ENCODE assay signal across 26 cellular contexts in genomic region chr16:85007815-85008214, GRCh38. TPM values are rescaled to one million over a fixed set of nuclear protein-coding genes. Genes with fewer than 3 reads are reported as not detected.
DNase-seq lines count a peak whose midpoint lies in the region; ATAC-seq and TF ChIP-seq lines count a peak whose summit lies in the region.
"Had no signal": no experiment of that assay in that cellular context is flagged by ENCODE, and none has a peak within 500 bp of the region (broad histone marks: within the 10 kb centered on the region; RNA-seq: fewer than 3 reads in every experiment).

No MANE protein-coding gene starts in this region.

- ATAC-seq in activated naive CD4-positive, alpha-beta T cell treated with anti-CD3 and anti-CD28 coated beads, Interleukin-2, amount 50 U/mL, for 72 hours = no peak
- ATAC-seq: activated T-cell treated with anti-CD3 and anti-CD28 coated beads, Interleukin-2, amount 50 U/mL, for 4 hours; heart right ventricle had no signal

- TF ChIP-seq CTCF in esophagus muscularis mucosa (IDR thresholded peaks at IDR 0.05) (no peak), osteocyte (IDR thresholded peaks at IDR 0.05) (no peak)

- no peak for DNase-seq in activated naive CD8-positive, alpha-beta T cell treated with anti-CD3 and anti-CD28 coated beads for 36 hours
- DNase-seq in esophagus muscularis mucosa (ENCODE audit: extremely low spot score) (no peak), osteocyte (ENCODE audit: extremely low spot score, unreplicated experiment) (no peak), AG08395 (ENCODE audit: low spot score) (no peak), superior temporal gyrus (ENCODE audit: extremely low spot score) (no peak)
- no peak for DNase-seq in activated naive CD4-positive, alpha-beta T cell treated with anti-CD3 and anti-CD28 coated beads, Interleukin-2, amount 50 U/mL, for 72 hours (ENCODE audit: low spot score in 2 of 2)
- DNase-seq: 8988T; activated CD4-positive, alpha-beta T cell treated with anti-CD3 and anti-CD28 coated beads for 1 hour; activated CD8-positive, alpha-beta memory T cell treated with anti-CD3 and anti-CD28 coated beads for 24 hours; activated naive CD4-positive, alpha-beta T cell; activated T-cell treated with anti-CD3 and anti-CD28 coated beads, Interleukin-2, amount 50 U/mL, for 4 hours; amniotic stem cell; DMS53; GDM1; heart right ventricle; NCI-H1092 treated with DMSO at 0.1 percent for 48 hours; NCI-H187 treated with DMSO at 0.1 percent for 48 hours; NCI-H69; occipital lobe; retina; RPMI8226 had no signal

- H3K27me3 ChIP-seq in esophagus muscularis mucosa = no peaks in the 10 kb centered on the region
- H3K27me3 ChIP-seq: heart right ventricle had no signal

- H3K27ac Mint-ChIP-seq in activated naive CD8-positive, alpha-beta T cell = peak overlapping the region; percentile 58
- no peak overlapping the region for H3K27ac Mint-ChIP-seq in activated naive CD8-positive, alpha-beta T cell treated with anti-CD3 and anti-CD28 coated beads for 36 hours
- peak overlapping the region; percentile 35 for H3K27ac Mint-ChIP-seq in osteocyte (ENCODE audit: unreplicated experiment)
- H3K27ac Mint-ChIP-seq in activated naive CD4-positive, alpha-beta T cell treated with anti-CD3 and anti-CD28 coated beads, Interleukin-2, amount 50 U/mL, for 72 hours = no peak overlapping the region
- H3K27ac Mint-ChIP-seq: T-helper 1 cell treated with Interleukin-12 subunit alpha and Interleukin-12 subunit beta and Interleukin-4 antibody, amounts not matched to agents 30 μg/mL and 1 μg/mL, for 36 hours had no signal

- 93% methylated on average over 5 of the region's 5 CpGs for WGBS in esophagus muscularis mucosa
- WGBS in urinary bladder = 99% methylated on average over 5 of the region's 5 CpGs

- H3K36me3 Mint-ChIP-seq in activated naive CD8-positive, alpha-beta T cell = no peaks in the 10 kb centered on the region
- peaks cover 5% of the 10 kb centered on the region for H3K36me3 Mint-ChIP-seq in activated naive CD8-positive, alpha-beta T cell treated with anti-CD3 and anti-CD28 coated beads for 36 hours
- peaks cover 2% of the 10 kb centered on the region for H3K36me3 Mint-ChIP-seq in osteocyte (ENCODE audit: unreplicated experiment)
- peaks cover 14 to 16% of the 10 kb centered on the region in 2 donors for H3K36me3 Mint-ChIP-seq in activated naive CD4-positive, alpha-beta T cell treated with anti-CD3 and anti-CD28 coated beads, Interleukin-2, amount 50 U/mL, for 72 hours

- H3K27me3 Mint-ChIP-seq in activated naive CD8-positive, alpha-beta T cell = no peaks in the 10 kb centered on the region
- no peaks in the 10 kb centered on the region for H3K27me3 Mint-ChIP-seq in activated naive CD8-positive, alpha-beta T cell treated with anti-CD3 and anti-CD28 coated beads for 36 hours
- no peaks in the 10 kb centered on the region for H3K27me3 Mint-ChIP-seq in osteocyte (ENCODE audit: unreplicated experiment)

- no peaks in the 10 kb centered on the region for H3K9me3 ChIP-seq in esophagus muscularis mucosa
- H3K9me3 ChIP-seq: heart right ventricle, thoracic aorta had no signal

- intact Hi-C loops in esophagus muscularis mucosa (cut with DNase I) = no loop called here

- no peak for TF ChIP-seq EP300 in esophagus muscularis mucosa (IDR thresholded peaks at IDR 0.05)

- H3K4me3 ChIP-seq in esophagus muscularis mucosa (no peak overlapping the region), urinary bladder (ENCODE audit: low read depth, low read length) (no peak overlapping the region)
- H3K4me3 ChIP-seq: heart right ventricle, SK-N-MC, thoracic aorta had no signal

- TF ChIP-seq POLR2A in esophagus muscularis mucosa (IDR thresholded peaks at IDR 0.05; ENCODE audit: low read depth) = no peak

- H3K27ac ChIP-seq in esophagus muscularis mucosa (replicated peaks in 1 of 4) (peak overlapping the region; percentile 46 to 88 (median 82)), urinary bladder (ENCODE audit: low read depth) (peak overlapping the region; percentile 16)
- H3K27ac ChIP-seq: SK-N-MC had no signal

- peaks cover 68% of the 10 kb centered on the region for H3K4me1 Mint-ChIP-seq in activated naive CD8-positive, alpha-beta T cell (ENCODE audit: low read depth)
- peaks cover 47% of the 10 kb centered on the region for H3K4me1 Mint-ChIP-seq in activated naive CD8-positive, alpha-beta T cell treated with anti-CD3 and anti-CD28 coated beads for 36 hours
- H3K4me1 Mint-ChIP-seq in osteocyte (ENCODE audit: unreplicated experiment) = peaks cover 72% of the 10 kb centered on the region

- peak overlapping the region; percentile 27 for H3K4me3 Mint-ChIP-seq in activated naive CD8-positive, alpha-beta T cell
- H3K4me3 Mint-ChIP-seq in activated naive CD8-positive, alpha-beta T cell treated with anti-CD3 and anti-CD28 coated beads for 36 hours = no peak overlapping the region
- no peak overlapping the region for H3K4me3 Mint-ChIP-seq in osteocyte (ENCODE audit: unreplicated experiment)
- H3K4me3 Mint-ChIP-seq: activated T-cell treated with anti-CD3 and anti-CD28 coated beads, Interleukin-2, amount 50 U/mL, for 4 hours; T-helper 1 cell treated with Interleukin-12 subunit alpha and Interleukin-12 subunit beta and Interleukin-4 antibody, amounts not matched to agents 30 μg/mL and 1 μg/mL, for 36 hours had no signal

- H3K36me3 ChIP-seq in esophagus muscularis mucosa = no peaks in the 10 kb centered on the region
- no peaks in the 10 kb centered on the region for H3K36me3 ChIP-seq in urinary bladder (ENCODE audit: insufficient read depth)
- H3K36me3 ChIP-seq: thoracic aorta had no signal

- no peaks in the 10 kb centered on the region for H3K9me3 Mint-ChIP-seq in activated naive CD8-positive, alpha-beta T cell (ENCODE audit: low read depth)
- no peaks in the 10 kb centered on the region for H3K9me3 Mint-ChIP-seq in activated naive CD8-positive, alpha-beta T cell treated with anti-CD3 and anti-CD28 coated beads for 36 hours
- no peaks in the 10 kb centered on the region for H3K9me3 Mint-ChIP-seq in osteocyte (ENCODE audit: unreplicated experiment)
- H3K9me3 Mint-ChIP-seq in activated naive CD4-positive, alpha-beta T cell treated with anti-CD3 and anti-CD28 coated beads, Interleukin-2, amount 50 U/mL, for 72 hours = no peaks in the 10 kb centered on the region
- H3K9me3 Mint-ChIP-seq: activated T-cell treated with anti-CD3 and anti-CD28 coated beads, Interleukin-2, amount 50 U/mL, for 4 hours; T-helper 1 cell treated with Interleukin-12 subunit alpha and Interleukin-12 subunit beta and Interleukin-4 antibody, amounts not matched to agents 30 μg/mL and 1 μg/mL, for 36 hours had no signal

- H3K4me1 ChIP-seq in esophagus muscularis mucosa (peaks cover 75 to 92% (median 86%) of the 10 kb centered on the region in 4 donors), urinary bladder (ENCODE audit: insufficient read depth) (peaks cover 5% of the 10 kb centered on the region)

RNA-seq across cellular contexts. Expression of gene ZDHHC7, which starts 3.5 kb away (rescaled TPM):
- total RNA-seq in activated naive CD8-positive, alpha-beta T cell treated with anti-CD3 and anti-CD28 coated beads for 36 hours = 10 to 100 TPM; 27.4 to 30.0 TPM
- total RNA-seq in esophagus muscularis mucosa (10 to 100 TPM; 45.6 to 68.8 (median 54.3) TPM), osteocyte (53.6 and 53.7 TPM in 2 replicates), urinary bladder (31.1 TPM)
- 49.7 TPM for polyA plus RNA-seq in urinary bladder
- total RNA-seq in activated naive CD4-positive, alpha-beta T cell treated with anti-CD3 and anti-CD28 coated beads, Interleukin-2, amount 50 U/mL, for 72 hours = 10 to 100 TPM; 24.2 to 24.9 TPM

RNA-seq across cellular contexts. Expression of gene KIAA0513, which starts 19.8 kb away (rescaled TPM):
- total RNA-seq in activated naive CD8-positive, alpha-beta T cell treated with anti-CD3 and anti-CD28 coated beads for 36 hours = 1 to 10 TPM; 2.4 to 3.3 TPM
- total RNA-seq in esophagus muscularis mucosa (10 to 100 TPM; 16.4 to 28.8 (median 23.4) TPM), osteocyte (10.6 and 12.4 TPM in 2 replicates), urinary bladder (9.8 TPM)
- polyA plus RNA-seq in urinary bladder = 19.9 TPM
- total RNA-seq in activated naive CD4-positive, alpha-beta T cell treated with anti-CD3 and anti-CD28 coated beads, Interleukin-2, amount 50 U/mL, for 72 hours = 10 to 100 TPM in 1 of 2 donors, 1 to 10 TPM in 1; 5.5 to 15.0 TPM

Comparison
In these comparisons a context has a peak if more than half of its experiments do, and no peak if none do; other contexts are left out.
1. H3K27ac Mint-ChIP-seq: peak in activated naive CD8-positive, alpha-beta T cell (single experiment) and osteocyte (single experiment); none in activated naive CD8-positive, alpha-beta T cell treated with anti-CD3 and anti-CD28 coated beads for 36 hours (single experiment) and activated naive CD4-positive, alpha-beta T cell treated with anti-CD3 and anti-CD28 coated beads, Interleukin-2, amount 50 U/mL, for 72 hours (0 of 2).